8 cellular contexts compared by ENCODE assay signal in the genomic region with DNA sequence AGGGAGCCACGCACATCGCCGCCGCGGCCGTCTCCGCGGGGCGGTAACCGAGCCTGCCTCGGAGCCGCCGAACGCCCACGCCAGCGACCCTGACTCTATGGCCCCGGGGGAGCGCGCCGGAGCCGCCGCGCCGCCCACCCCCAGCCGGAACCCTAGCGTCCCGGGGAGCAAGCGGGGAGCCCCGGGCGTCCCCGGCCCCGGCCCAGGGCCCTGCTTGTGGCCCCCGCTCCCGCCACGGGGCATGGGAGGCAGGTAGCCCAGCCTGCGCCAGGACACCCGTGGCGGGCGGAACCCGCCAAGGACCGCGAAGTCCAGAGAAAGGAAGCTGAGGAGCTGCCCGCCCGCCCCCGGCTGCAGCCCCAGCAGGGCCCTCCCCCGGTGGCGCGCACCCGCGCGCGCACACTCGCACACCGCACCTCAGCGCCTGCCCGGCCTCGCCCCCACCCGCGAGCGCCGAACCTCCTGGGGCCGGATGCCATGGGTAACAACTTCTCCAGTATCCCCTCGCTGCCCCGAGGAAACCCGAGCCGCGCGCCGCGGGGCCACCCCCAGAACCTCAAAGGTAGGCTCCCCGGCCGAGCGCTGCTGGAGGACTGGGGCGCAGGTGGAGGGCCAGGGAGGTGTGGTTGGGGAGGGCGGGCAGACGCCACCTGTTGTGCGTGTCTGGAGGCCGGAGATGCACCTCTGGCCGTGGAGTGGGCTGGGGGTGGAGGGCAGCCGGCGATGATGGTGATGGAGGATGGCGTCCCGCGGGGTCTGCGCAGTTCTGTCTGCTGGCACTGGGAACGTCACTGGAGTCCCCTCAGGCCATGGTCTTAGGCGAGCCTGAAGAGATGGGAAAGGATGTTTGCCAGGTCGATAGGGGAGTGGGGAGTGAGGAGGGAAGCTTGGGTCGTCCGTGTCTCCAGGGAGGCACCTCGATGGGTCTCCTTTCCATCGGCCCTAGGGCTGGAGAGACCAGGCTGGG. TPM values are rescaled to one million over a fixed set of nuclear protein-coding genes. Genes with fewer than 3 reads are reported as not detected.
DNase-seq lines count a peak whose midpoint lies in the region; ATAC-seq and TF ChIP-seq lines count a peak whose summit lies in the region.

No MANE protein-coding gene starts in this region.

- no peak for ATAC-seq in HG03025 (IDR thresholded peaks at IDR 0.05; ENCODE audit: low FRiP score, unreplicated experiment)
- no peak for ATAC-seq in GM21360 (IDR thresholded peaks at IDR 0.05; ENCODE audit: unreplicated experiment)
- ATAC-seq in GM21528 (IDR thresholded peaks at IDR 0.05; ENCODE audit: low FRiP score, unreplicated experiment), result no peak

- H3K4me3 ChIP-seq in HFF-Myc (replicated peaks; ENCODE audit: low read depth, low read length), result peak overlapping the region; percentile 33
- peak overlapping the region; percentile 72 for H3K4me3 ChIP-seq in left ventricle myocardium inferior
- peak overlapping the region; percentile 42 for H3K4me3 ChIP-seq in skeletal muscle cell (ENCODE audit: low read depth, low read length)

- H3K9me3 ChIP-seq in left ventricle myocardium inferior (replicated peaks), result no peaks in the 10 kb centered on the region

- H3K27ac ChIP-seq in left ventricle myocardium inferior (replicated peaks), result no peak overlapping the region

- intact Hi-C loops in left ventricle myocardium inferior (cut with micrococcal nuclease), result no loop called here

- TF ChIP-seq CTCF in HFF-Myc (IDR thresholded peaks at IDR 0.05; ENCODE audit: low read depth, low read length, missing control alignments) (no peak), left ventricle myocardium inferior (IDR thresholded peaks at IDR 0.05; ENCODE audit: borderline replicate concordance) (no peak)

- H3K4me1 ChIP-seq in left ventricle myocardium inferior, result peaks cover 28% of the 10 kb centered on the region

- no peaks in the 10 kb centered on the region for H3K36me3 ChIP-seq in left ventricle myocardium inferior

- DNase-seq in AG08396 (ENCODE audit: low spot score), result peak; percentile 39
- DNase-seq in HFF-Myc (ENCODE audit: extremely low read depth, low read depth), result no peak
- DNase-seq in activated gamma-delta T cell treated with anti-CD3 and anti-CD28 coated beads, Interleukin-2, amount 50 U/mL, for 16 hours (ENCODE audit: low read depth), result peak; percentile 9
- DNase-seq in left ventricle myocardium inferior, result no peak
- no peak for DNase-seq in skeletal muscle cell (ENCODE audit: low read depth)

- H3K27me3 ChIP-seq in left ventricle myocardium inferior (ENCODE audit: low read depth), result peaks cover 65% of the 10 kb centered on the region

RNA-seq across cellular contexts. Expression of a gene that starts 0.7 kb away (rescaled TPM):
- total RNA-seq in left ventricle myocardium inferior, result 0.14 TPM

RNA-seq across cellular contexts. Expression of a gene that starts 15.2 kb away (rescaled TPM):
- total RNA-seq in left ventricle myocardium inferior, result not detected

RNA-seq across cellular contexts. Expression of a gene that starts 35.5 kb away (rescaled TPM):
- not detected for total RNA-seq in left ventricle myocardium inferior

RNA-seq across cellular contexts. Expression of a gene that starts 42.0 kb away (rescaled TPM):
- 11.3 TPM for total RNA-seq in left ventricle myocardium inferior

Comparison
In these comparisons a context has a peak if more than half of its experiments do, and no peak if none do; other contexts are left out.
1. DNase-seq: peak in AG08396 (single experiment) and activated gamma-delta T cell treated with anti-CD3 and anti-CD28 coated beads, Interleukin-2, amount 50 U/mL, for 16 hours (single experiment); none in HFF-Myc (single experiment), left ventricle myocardium inferior (single experiment) and skeletal muscle cell (single experiment).
2. Peak in every context shown above with its lines, with median percentiles within 50 percentile points of each other: H3K4me3 ChIP-seq.